Comparison of ENCODE assay signal across 7 cellular contexts in the genomic region with DNA sequence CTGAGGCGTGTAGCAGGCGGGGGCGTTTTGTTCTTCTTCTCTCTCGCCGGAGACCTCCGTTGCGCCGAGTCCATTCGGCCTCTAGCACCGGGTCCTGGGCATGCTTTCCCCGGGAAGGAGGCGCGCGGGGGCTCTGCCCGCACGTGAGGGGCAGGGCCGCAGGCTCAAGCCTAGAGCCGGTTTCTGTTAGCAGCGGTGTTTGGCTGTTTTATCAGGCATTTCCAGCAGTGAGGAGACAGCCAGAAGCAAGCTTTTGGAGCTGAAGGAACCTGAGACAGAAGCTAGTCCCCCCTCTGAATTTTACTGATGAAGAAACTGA. TPM values are rescaled to one million over a fixed set of nuclear protein-coding genes. Genes with fewer than 3 reads are reported as not detected.
DNase-seq lines count a peak whose midpoint lies in the region; ATAC-seq and TF ChIP-seq lines count a peak whose summit lies in the region.

No MANE protein-coding gene starts in this region.

- H2AFZ ChIP-seq in HCT116 (ENCODE audit: low read depth, low read length, poor library complexity, severe bottlenecking) (no peak overlapping the region), hepatocyte (peak overlapping the region; percentile 81), smooth muscle cell (ENCODE audit: low read depth) (peak overlapping the region; percentile 96)

- H3K36me3 Mint-ChIP-seq in activated B cell treated with CpG ODN at 0.5 μM for 24 hours (ENCODE audit: low read depth), result peaks cover 3% of the 10 kb centered on the region

- no peaks in the 10 kb centered on the region for H3F3A ChIP-seq in smooth muscle cell (ENCODE audit: low read depth)

- H3K27me3 ChIP-seq in HCT116 (ENCODE audit: insufficient read depth, low read length) (no peaks in the 10 kb centered on the region), hepatocyte (no peaks in the 10 kb centered on the region), smooth muscle cell (ENCODE audit: low read depth) (no peaks in the 10 kb centered on the region)

- no peak for TF ChIP-seq RAD21 in HCT116 (IDR thresholded peaks at IDR 0.05; ENCODE audit: low read depth)

- H3K79me2 ChIP-seq in HCT116 (ENCODE audit: insufficient read depth, low read length), result peaks cover 25% of the 10 kb centered on the region
- peaks cover 10% of the 10 kb centered on the region for H3K79me2 ChIP-seq in hepatocyte
- no peaks in the 10 kb centered on the region for H3K79me2 ChIP-seq in smooth muscle cell (ENCODE audit: low read depth)

- no TSS peak for BruUV-seq in HCT116 (replicated peaks; lab: Mats Ljungman, UMichigan)

- H3K9ac ChIP-seq in HCT116 (ENCODE audit: low read length) (peak overlapping the region; percentile 72), smooth muscle cell (ENCODE audit: low read depth) (peak overlapping the region; percentile 43)

- H3K9me3 ChIP-seq in HCT116 (ENCODE audit: control insufficient read depth in 1 of 2, insufficient read depth in 1 of 2, low read depth in 1 of 2, low read length in 2 of 2) (no peaks in the 10 kb centered on the region), hepatocyte (ENCODE audit: low read depth) (no peaks in the 10 kb centered on the region), smooth muscle cell (replicated peaks; ENCODE audit: low read depth) (no peaks in the 10 kb centered on the region)

- H3K4me1 ChIP-seq in HCT116 (ENCODE audit: control insufficient read depth in 1 of 2, insufficient read depth in 2 of 2, low read length in 2 of 2) (peaks cover 28 to 56% of the 10 kb centered on the region in 2 experiments), hepatocyte (ENCODE audit: insufficient read depth) (peaks cover 13% of the 10 kb centered on the region), smooth muscle cell (ENCODE audit: low read depth) (peaks cover 8% of the 10 kb centered on the region)

- ATAC-seq in HCT116 (no peak), activated B cell treated with CpG ODN at 0.5 μM for 24 hours (ENCODE audit: low read depth) (no peak), GM21737 (IDR thresholded peaks at IDR 0.05; ENCODE audit: unreplicated experiment) (no peak)

- no peaks in the 10 kb centered on the region for H3K9me3 Mint-ChIP-seq in activated B cell treated with CpG ODN at 0.5 μM for 24 hours

- H3K4me3 ChIP-seq in HCT116 (replicated peaks in 1 of 2; ENCODE audit: low read depth in 1 of 2, low read length in 2 of 2), result peak overlapping the region; percentile 73 to 87
- H3K4me3 ChIP-seq in hepatocyte, result peak overlapping the region; percentile 86
- peak overlapping the region; percentile 78 for H3K4me3 ChIP-seq in smooth muscle cell

- RAD21 ChIA-PET in HCT116 (lab: Charles Lee; ENCODE audit: low non-redundant PET in 1 of 2, low total read pairs in 2 of 2, uncharacterized antibody in 2 of 2, unreplicated experiment in 2 of 2), result no interaction called here

- no peaks in the 10 kb centered on the region for H3K27me3 Mint-ChIP-seq in activated B cell treated with CpG ODN at 0.5 μM for 24 hours

- no peaks in the 10 kb centered on the region for H3K36me3 ChIP-seq in HCT116 (ENCODE audit: control insufficient read depth in 1 of 2, insufficient read depth in 2 of 2, low read length in 2 of 2)
- no peaks in the 10 kb centered on the region for H3K36me3 ChIP-seq in hepatocyte (replicated peaks; ENCODE audit: insufficient read depth, low read depth)
- H3K36me3 ChIP-seq in smooth muscle cell (ENCODE audit: low read depth), result no peaks in the 10 kb centered on the region

- no peak for DNase-seq in HCT116 (ENCODE audit: low read depth, low spot score)
- no peak for DNase-seq in activated B cell treated with CpG ODN at 0.5 μM for 24 hours
- DNase-seq in hepatocyte (ENCODE audit: low spot score), result no peak
- DNase-seq in smooth muscle cell (lab: John Stamatoyannopoulos, UW; ENCODE audit: unreplicated experiment), result no peak
- no peak for DNase-seq in NCI-H446 treated with DMSO at 0.1 percent for 48 hours (lab: John Stamatoyannopoulos, UW)
- DNase-seq in NCI-H2029 treated with DMSO at 0.1 percent for 48 hours (lab: John Stamatoyannopoulos, UW), result no peak

- TF ChIP-seq CTCF in HCT116 (IDR thresholded peaks at IDR 0.05 in 2 of 3, conservative IDR thresholded peaks at IDR 0.05 in 1 of 3; ENCODE audit: borderline replicate concordance in 1 of 3, insufficient read depth in 1 of 3, low read depth in 2 of 3, low read length in 2 of 3), result no peak
- TF ChIP-seq CTCF in activated B cell treated with CpG ODN at 0.5 μM for 24 hours (IDR thresholded peaks at IDR 0.05), result no peak
- TF ChIP-seq CTCF in hepatocyte (IDR thresholded peaks at IDR 0.05; ENCODE audit: poor library complexity), result no peak
- no peak for TF ChIP-seq CTCF in smooth muscle cell (IDR thresholded peaks at IDR 0.05; ENCODE audit: borderline replicate concordance, insufficient read depth, poor library complexity, severe bottlenecking)

- H4K20me1 ChIP-seq in HCT116 (ENCODE audit: insufficient read depth) (no peaks in the 10 kb centered on the region), hepatocyte (ENCODE audit: insufficient read depth, poor library complexity, severe bottlenecking) (no peaks in the 10 kb centered on the region), smooth muscle cell (ENCODE audit: low read depth) (no peaks in the 10 kb centered on the region)

- H3K9me2 ChIP-seq in HCT116 (ENCODE audit: insufficient read depth) (no peaks in the 10 kb centered on the region), hepatocyte (replicated peaks; ENCODE audit: insufficient read depth) (no peaks in the 10 kb centered on the region)

- intact Hi-C loops in HCT116 (cut with micrococcal nuclease) (no loop called here), activated B cell treated with CpG ODN at 0.5 μM for 24 hours (cut with micrococcal nuclease) (loop anchor here (5.0 kb wide), 1 partner anchor 239 kb away; no protein-coding TSS in a partner anchor)

- CTCF ChIA-PET in HCT116 (lab: Charles Lee) (no interaction called here), activated B cell treated with CpG ODN at 0.5 μM for 24 hours (lab: Charles Lee) (interaction anchor here (1.3 kb wide), 1 partner anchor 245 kb away, joined by 3 read pairs; no protein-coding TSS in a partner anchor)

- H3K27ac ChIP-seq in HCT116 (ENCODE audit: low read depth, low read length), result peak overlapping the region; percentile 69
- H3K27ac ChIP-seq in hepatocyte, result peak overlapping the region; percentile 71
- no peak overlapping the region for H3K27ac ChIP-seq in smooth muscle cell (ENCODE audit: low read depth)

- peaks cover 24% of the 10 kb centered on the region for H3K4me1 Mint-ChIP-seq in activated B cell treated with CpG ODN at 0.5 μM for 24 hours

- peak overlapping the region; percentile 95 for H3K4me2 ChIP-seq in HCT116 (ENCODE audit: low read length)
- H3K4me2 ChIP-seq in hepatocyte, result peak overlapping the region; percentile 93
- peak overlapping the region; percentile 99 for H3K4me2 ChIP-seq in smooth muscle cell

- peak overlapping the region; percentile 87 for H3K4me3 Mint-ChIP-seq in activated B cell treated with CpG ODN at 0.5 μM for 24 hours

- POLR2A ChIA-PET in HCT116 (lab: Charles Lee), result interaction anchor here (0.6 kb wide), 1 partner anchor 86 kb away, joined by 3 read pairs; no protein-coding TSS in a partner anchor
- POLR2A ChIA-PET in activated B cell treated with CpG ODN at 0.5 μM for 24 hours (lab: Charles Lee), result interaction anchor here (1.0 to 1.6 kb wide), 3 partner anchors 12 to 68 kb away, joined by 3 to 6 read pairs (median 6); no protein-coding TSS in a partner anchor

- no peak for TF ChIP-seq POLR2A in HCT116 (IDR thresholded peaks at IDR 0.05; ENCODE audit: borderline replicate concordance, extremely low read depth, insufficient read depth, insufficient read length)

- peak overlapping the region; percentile 53 for H3K27ac Mint-ChIP-seq in activated B cell treated with CpG ODN at 0.5 μM for 24 hours

- WGBS in hepatocyte (ENCODE audit: low lambda C conversion rate, missing lambda C conversion rate), result 0% methylated on average over 19 of the region's 19 CpGs
- 1% methylated on average over 19 of the region's 19 CpGs for WGBS in smooth muscle cell (ENCODE audit: low lambda C conversion rate)

TF ChIP-seq in HCT116, 20 proteins besides CTCF, POLR2A, EP300 and RAD21:
- no peak for TF ChIP-seq FOSL1 (IDR thresholded peaks at IDR 0.05; ENCODE audit: low read depth)
- no peak for TF ChIP-seq YY1 (IDR thresholded peaks at IDR 0.05; ENCODE audit: extremely low read depth, insufficient replicate concordance, low read depth, low read length)
- no peak for TF ChIP-seq ELF1 (IDR thresholded peaks at IDR 0.05; ENCODE audit: borderline replicate concordance, low read depth)
- no peak for TF ChIP-seq SIN3A (IDR thresholded peaks at IDR 0.05; ENCODE audit: low read depth)
- no peak for TF ChIP-seq SRF (IDR thresholded peaks at IDR 0.05; ENCODE audit: low read depth)
- TF ChIP-seq ZFX (IDR thresholded peaks at IDR 0.05), result no peak
- TF ChIP-seq EZH2 (IDR thresholded peaks at IDR 0.05), result no peak

RNA-seq across cellular contexts. Expression of a gene that starts 0.6 kb away (rescaled TPM):
- total RNA-seq in HCT116 (2021; ENCODE audit: unreplicated experiment) (28.5 TPM), activated B cell treated with CpG ODN at 0.5 μM for 24 hours (13.4 and 14.3 TPM in 2 replicates), hepatocyte (12.9 and 14.2 TPM in 2 replicates), smooth muscle cell (5.7 and 7.8 TPM in 2 replicates)
- 12.8 and 14.0 TPM in 2 replicates for polyA plus RNA-seq in HCT116 (2012)
- polyA plus RNA-seq in hepatocyte (12.7 and 14.3 TPM in 2 replicates), smooth muscle cell (2.4 and 3.5 TPM in 2 replicates)
